11 cellular contexts compared by ENCODE assay signal in genomic region chr20:48631114-48632016, GRCh38.
A peak's percentile ranks its signal among the peaks of the same experiment; 100 is the strongest.
DNase-seq lines count a peak whose midpoint lies in the region; ATAC-seq and TF ChIP-seq lines count a peak whose summit lies in the region.
"Had no signal": no experiment of that assay in that cellular context is flagged by ENCODE, and none has a peak within 500 bp of the region (broad histone marks: within the 10 kb centered on the region; RNA-seq: fewer than 3 reads in every experiment).

No MANE protein-coding gene starts in this region.

- TF ChIP-seq CTCF in fibroblast of villous mesenchyme (IDR thresholded peaks at IDR 0.05; ENCODE audit: insufficient read depth, low read depth, low read length), result no peak

- ATAC-seq in GM19395 (IDR thresholded peaks at IDR 0.05; ENCODE audit: unreplicated experiment), result no peak
- ATAC-seq in GM19328 (IDR thresholded peaks at IDR 0.05; ENCODE audit: unreplicated experiment), result no peak

- DNase-seq in Ammon's horn (ENCODE audit: low spot score) (peak; percentile 60), HS-5 (ENCODE audit: low read depth) (peak; percentile 61), SK-N-DZ (ENCODE audit: low spot score) (peak; percentile 86), fibroblast of villous mesenchyme (ENCODE audit: low read depth) (peak; percentile 6), mesenteric fat pad (ENCODE audit: low spot score) (no peak)
- no peak for DNase-seq in activated CD4-positive, alpha-beta T cell treated with anti-CD3 and anti-CD28 coated beads, Interleukin-2, amount 50 U/mL, for 1 hour
- DNase-seq: MM.1S had no signal

- H3K4me3 ChIP-seq in fibroblast of villous mesenchyme (ENCODE audit: low read depth, low read length), result no peak overlapping the region
- H3K4me3 ChIP-seq: prostate gland, SJSA1 had no signal

Comparison
In these comparisons a context has a peak if more than half of its experiments do, and no peak if none do; other contexts are left out.
1. DNase-seq: peak in Ammon's horn (single experiment), HS-5 (single experiment), SK-N-DZ (single experiment) and fibroblast of villous mesenchyme (single experiment); none in mesenteric fat pad (single experiment) and activated CD4-positive, alpha-beta T cell treated with anti-CD3 and anti-CD28 coated beads, Interleukin-2, amount 50 U/mL, for 1 hour (single experiment).